ENCODE assay signal across 17 cellular contexts in the genomic region with DNA sequence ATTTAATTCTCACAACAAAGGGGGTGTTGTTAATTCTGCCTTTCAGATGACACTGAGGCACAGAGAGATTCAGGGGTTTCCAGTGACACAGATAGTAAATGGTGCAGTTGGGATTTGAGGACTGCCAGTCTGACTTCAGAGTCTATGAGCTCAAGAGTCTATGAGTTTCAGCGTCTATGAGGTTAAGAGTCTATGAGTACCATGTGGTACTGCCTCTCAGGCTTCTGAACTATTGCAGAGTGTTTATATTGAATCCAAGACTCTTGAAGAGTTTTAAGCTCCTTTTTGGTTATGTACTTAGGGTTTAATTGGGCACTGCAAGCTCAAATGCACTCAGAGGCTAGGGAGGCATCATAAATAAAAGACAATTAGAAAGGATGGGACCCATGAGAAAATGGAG.
"Had no signal": no experiment of that assay in that cellular context is flagged by ENCODE, and none has a peak within 500 bp of the region (broad histone marks: within the 10 kb centered on the region; RNA-seq: fewer than 3 reads in every experiment).

No MANE protein-coding gene starts in this region.

- ATAC-seq: esophagus mucosa, gastroesophageal sphincter, left ventricle myocardium superior, pancreas, right cardiac atrium had no signal

- H3K9me3 Mint-ChIP-seq: immature natural killer cell had no signal

- H3K9me3 ChIP-seq: pancreas had no signal

- H3K27ac ChIP-seq: gastroesophageal sphincter, pancreas had no signal

- H3K27ac Mint-ChIP-seq: immature natural killer cell, mesothelial cell of epicardium, progenitor cell of endocrine pancreas had no signal

- H3K36me3 Mint-ChIP-seq: immature natural killer cell had no signal

- H3K4me3 Mint-ChIP-seq: immature natural killer cell, mesothelial cell of epicardium, nephron had no signal

- H3K4me1 Mint-ChIP-seq: immature natural killer cell had no signal

- H3K27me3 ChIP-seq: gastroesophageal sphincter, pancreas had no signal

- H3K36me3 ChIP-seq: gastroesophageal sphincter, pancreas had no signal

- DNase-seq: effector memory CD4-positive, alpha-beta T cell; foreskin fibroblast; glutamatergic neuron; immature natural killer cell; left ventricle myocardium superior; occipital lobe; pancreas; right cardiac atrium; small intestine; stimulated activated CD4-positive, alpha-beta T cell treated with anti-CD3 and anti-CD28 coated beads, Interleukin-2, amount 100 ng/mL, for 48 hours; stimulated activated naive CD4-positive, alpha-beta T cell treated with Interleukin-2 at 50 U/mL for 16 hours; trophoblast cell had no signal

- H3K27me3 Mint-ChIP-seq: progenitor cell of endocrine pancreas had no signal

- H3K4me3 ChIP-seq: gastroesophageal sphincter, pancreas had no signal

- H3K4me1 ChIP-seq: gastroesophageal sphincter, pancreas had no signal
